ENCODE assay signal across 26 cellular contexts in the genomic region with DNA sequence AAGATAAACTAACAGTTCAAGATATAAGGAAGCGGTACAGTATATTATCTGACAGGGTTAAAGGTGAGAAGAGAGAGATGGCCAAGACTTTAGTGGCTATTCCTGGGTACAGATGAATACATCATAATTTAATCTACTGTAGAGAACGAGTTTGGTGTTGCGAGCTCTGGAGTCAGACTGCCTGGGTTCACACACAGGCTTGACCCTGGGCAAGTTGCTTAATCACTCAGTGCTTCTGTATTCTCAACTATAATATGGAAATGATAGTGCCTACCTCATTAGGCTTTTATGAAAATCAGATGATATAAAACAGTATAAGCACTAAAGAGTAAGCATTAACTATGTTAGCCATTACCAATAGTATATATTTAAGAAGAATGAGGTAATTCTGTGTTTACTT. TPM values are rescaled to one million over a fixed set of nuclear protein-coding genes. Genes with fewer than 3 reads are reported as not detected.
DNase-seq lines count a peak whose midpoint lies in the region; ATAC-seq and TF ChIP-seq lines count a peak whose summit lies in the region.
"Had no signal": no experiment of that assay in that cellular context is flagged by ENCODE, and none has a peak within 500 bp of the region (broad histone marks: within the 10 kb centered on the region; RNA-seq: fewer than 3 reads in every experiment).

No MANE protein-coding gene starts in this region.

- peaks cover 29% of the 10 kb centered on the region for H3K4me1 Mint-ChIP-seq in Caco-2 (ENCODE audit: low read depth, unreplicated experiment)

- H3K9me3 ChIP-seq in Caco-2 (no peaks in the 10 kb centered on the region), parathyroid adenoma (ENCODE audit: control insufficient read depth, low read length) (no peaks in the 10 kb centered on the region)
- H3K9me3 ChIP-seq: breast epithelium, lower lobe of right lung, MG63, sigmoid colon, testis had no signal

- H3K27me3 Mint-ChIP-seq in Caco-2 (ENCODE audit: insufficient read depth, unreplicated experiment) = no peaks in the 10 kb centered on the region

- CTCF ChIA-PET in Caco-2 (lab: Charles Lee) = interaction anchor here (1.6 kb wide), 1 partner anchor 138 kb away, joined by 8 read pairs; no protein-coding TSS in a partner anchor

- H3K79me2 ChIP-seq in parathyroid adenoma = peaks cover 37% of the 10 kb centered on the region

- H3K9ac ChIP-seq in parathyroid adenoma = no peak overlapping the region

- no peaks in the 10 kb centered on the region for H3K27me3 ChIP-seq in Caco-2 (replicated peaks; ENCODE audit: control insufficient read depth, insufficient read depth, low read length)
- no peaks in the 10 kb centered on the region for H3K27me3 ChIP-seq in parathyroid adenoma (ENCODE audit: control insufficient read depth, insufficient read depth, low read length)
- H3K27me3 ChIP-seq: breast epithelium, MG63, testis had no signal

- TF ChIP-seq CTCF in Caco-2 (IDR thresholded peaks at IDR 0.05; ENCODE audit: insufficient read depth in 1 of 2, low read depth in 1 of 2, low read length in 1 of 2, severe bottlenecking in 1 of 2, unreplicated experiment in 1 of 2) (no peak), parathyroid adenoma (IDR thresholded peaks at IDR 0.05) (no peak)

- peak overlapping the region; percentile 18 for H3K27ac Mint-ChIP-seq in Caco-2 (ENCODE audit: unreplicated experiment)
- H3K27ac Mint-ChIP-seq: CD8-positive, alpha-beta memory T cell; dendritic cell treated with granulocyte-macrophage colony-stimulating factor and Interleukin-4, amounts not matched to agents 40 ng/mL and 50 ng/mL, for 4 days; IgD-negative memory B cell had no signal

- no peaks in the 10 kb centered on the region for H3K36me3 ChIP-seq in Caco-2 (ENCODE audit: control insufficient read depth, insufficient read depth, low read length)
- H3K36me3 ChIP-seq in parathyroid adenoma (ENCODE audit: control insufficient read depth, insufficient read depth, low read length) = no peaks in the 10 kb centered on the region
- H3K36me3 ChIP-seq: breast epithelium, lower lobe of right lung, MG63, sigmoid colon had no signal

- H2AFZ ChIP-seq in parathyroid adenoma = no peak overlapping the region

- intact Hi-C loops in Caco-2 (cut with micrococcal nuclease; ENCODE audit: unreplicated experiment) = loop anchor here (5.0 kb wide), 2 partner anchors 89 to 129 kb away; no protein-coding TSS in a partner anchor

- H3K36me3 Mint-ChIP-seq in Caco-2 (ENCODE audit: insufficient read depth, unreplicated experiment) = peaks cover 57% of the 10 kb centered on the region
- H3K36me3 Mint-ChIP-seq: IgD-negative memory B cell had no signal

- H3K4me3 ChIP-seq in Caco-2 (ENCODE audit: low read depth, low read length) (no peak overlapping the region), parathyroid adenoma (ENCODE audit: low read depth, low read length) (peak overlapping the region; percentile 20)
- H3K4me3 ChIP-seq: breast epithelium, lower lobe of right lung, MG63, sigmoid colon, testis had no signal

- H3K4me2 ChIP-seq in parathyroid adenoma (ENCODE audit: low read length) = peak overlapping the region; percentile 32

- DNase-seq in Caco-2 (no peak), NCI-H526 (lab: John Stamatoyannopoulos, UW) (peak; percentile 44 to 69), caudate nucleus (lab: John Stamatoyannopoulos, UW) (no peak)
- DNase-seq: activated CD4-positive, alpha-beta T cell treated with anti-CD3 and anti-CD28 coated beads, Interleukin-2, amount 50 U/mL, for 4 hours; activated effector memory CD4-positive, alpha-beta T cell treated with anti-CD3 and anti-CD28 coated beads, Interleukin-2, amount 50 U/mL, for 16 hours; CD8-positive, alpha-beta memory T cell; DND-41; foreskin fibroblast; HCEC 1CT; lower lobe of right lung; MG63; NCI-H1436 treated with DMSO at 0.1 percent for 48 hours; NCI-H2171; NCI-H748 treated with DMSO at 0.1 percent for 48 hours; Right ventricle myocardium superior; sigmoid colon; testis had no signal

- H3K9me3 Mint-ChIP-seq in Caco-2 (ENCODE audit: unreplicated experiment) = no peaks in the 10 kb centered on the region
- H3K9me3 Mint-ChIP-seq: dendritic cell treated with granulocyte-macrophage colony-stimulating factor and Interleukin-4, amounts not matched to agents 40 ng/mL and 50 ng/mL, for 4 days had no signal

- no TSS peak for BruUV-seq in Caco-2 (replicated peaks; lab: Mats Ljungman, UMichigan)

- POLR2A ChIA-PET in Caco-2 (lab: Charles Lee) = interaction anchor here (0.6 to 1.0 kb wide), 2 partner anchors 121 to 908 kb away, joined by 3 read pairs; no protein-coding TSS in a partner anchor

- ATAC-seq in HG03039 (IDR thresholded peaks at IDR 0.05; ENCODE audit: unreplicated experiment) = no peak
- ATAC-seq in GM21619 (IDR thresholded peaks at IDR 0.05; ENCODE audit: unreplicated experiment) = no peak
- ATAC-seq in GM19324 (IDR thresholded peaks at IDR 0.05; ENCODE audit: low FRiP score, unreplicated experiment) = no peak
- no peak for ATAC-seq in SK-N-SH treated with all-trans-retinoic acid at 6 μM for 48 hours
- ATAC-seq: lower lobe of right lung had no signal

- H3K4me1 ChIP-seq in Caco-2 (peaks cover 47% of the 10 kb centered on the region), parathyroid adenoma (peaks cover 34% of the 10 kb centered on the region)
- H3K4me1 ChIP-seq: breast epithelium had no signal

- H3K27ac ChIP-seq in caudate nucleus (ENCODE audit: low read depth, low read length) (peak overlapping the region; percentile 26), parathyroid adenoma (peak overlapping the region; percentile 50)
- H3K27ac ChIP-seq: breast epithelium, lower lobe of right lung, sigmoid colon, testis, VCaP had no signal

- peak overlapping the region; percentile 77 for H3K4me3 Mint-ChIP-seq in Caco-2 (ENCODE audit: unreplicated experiment)
- H3K4me3 Mint-ChIP-seq: dendritic cell treated with granulocyte-macrophage colony-stimulating factor and Interleukin-4, amounts not matched to agents 40 ng/mL and 50 ng/mL, for 4 days; IgD-negative memory B cell had no signal

TF ChIP-seq in SK-N-SH treated with all-trans-retinoic acid at 6 μM for 48 hours, 23 proteins besides CTCF, POLR2A, EP300 and RAD21 (continues in another document):
- TF ChIP-seq PPARA (CRISPR knock-in tag; IDR thresholded peaks at IDR 0.05; ENCODE audit: borderline replicate concordance) (no peak), ZNF70 (CRISPR knock-in tag; IDR thresholded peaks at IDR 0.05) (no peak), GLIS3 (CRISPR knock-in tag; IDR thresholded peaks at IDR 0.05) (no peak), BACH2 (CRISPR knock-in tag; IDR thresholded peaks at IDR 0.05; ENCODE audit: borderline replicate concordance) (no peak), TCF4 (CRISPR knock-in tag; IDR thresholded peaks at IDR 0.05; ENCODE audit: borderline replicate concordance) (no peak), OSR1 (CRISPR knock-in tag; IDR thresholded peaks at IDR 0.05) (no peak), ESRRG (CRISPR knock-in tag; IDR thresholded peaks at IDR 0.05) (no peak), ARNTL (CRISPR knock-in tag; IDR thresholded peaks at IDR 0.05; ENCODE audit: borderline replicate concordance, low read depth) (no peak), ZFP3 (CRISPR knock-in tag; IDR thresholded peaks at IDR 0.05) (no peak), ZNF565 (CRISPR knock-in tag; conservative IDR thresholded peaks at IDR 0.05; ENCODE audit: low read depth) (no peak)
- TF ChIP-seq, protein P1, sequence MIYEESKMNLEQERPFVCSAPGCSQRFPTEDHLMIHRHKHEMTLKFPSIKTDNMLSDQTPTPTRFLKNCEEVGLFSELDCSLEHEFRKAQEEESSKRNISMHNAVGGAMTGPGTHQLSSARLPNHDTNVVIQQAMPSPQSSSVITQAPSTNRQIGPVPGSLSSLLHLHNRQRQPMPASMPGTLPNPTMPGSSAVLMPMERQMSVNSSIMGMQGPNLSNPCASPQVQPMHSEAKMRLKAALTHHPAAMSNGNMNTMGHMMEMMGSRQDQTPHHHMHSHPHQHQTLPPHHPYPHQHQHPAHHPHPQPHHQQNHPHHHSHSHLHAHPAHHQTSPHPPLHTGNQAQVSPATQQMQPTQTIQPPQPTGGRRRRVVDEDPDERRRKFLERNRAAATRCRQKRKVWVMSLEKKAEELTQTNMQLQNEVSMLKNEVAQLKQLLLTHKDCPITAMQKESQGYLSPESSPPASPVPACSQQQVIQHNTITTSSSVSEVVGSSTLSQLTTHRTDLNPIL (CRISPR knock-in tag; IDR thresholded peaks at IDR 0.05; ENCODE audit: low read depth) = no peak
- TF ChIP-seq, protein P2, sequence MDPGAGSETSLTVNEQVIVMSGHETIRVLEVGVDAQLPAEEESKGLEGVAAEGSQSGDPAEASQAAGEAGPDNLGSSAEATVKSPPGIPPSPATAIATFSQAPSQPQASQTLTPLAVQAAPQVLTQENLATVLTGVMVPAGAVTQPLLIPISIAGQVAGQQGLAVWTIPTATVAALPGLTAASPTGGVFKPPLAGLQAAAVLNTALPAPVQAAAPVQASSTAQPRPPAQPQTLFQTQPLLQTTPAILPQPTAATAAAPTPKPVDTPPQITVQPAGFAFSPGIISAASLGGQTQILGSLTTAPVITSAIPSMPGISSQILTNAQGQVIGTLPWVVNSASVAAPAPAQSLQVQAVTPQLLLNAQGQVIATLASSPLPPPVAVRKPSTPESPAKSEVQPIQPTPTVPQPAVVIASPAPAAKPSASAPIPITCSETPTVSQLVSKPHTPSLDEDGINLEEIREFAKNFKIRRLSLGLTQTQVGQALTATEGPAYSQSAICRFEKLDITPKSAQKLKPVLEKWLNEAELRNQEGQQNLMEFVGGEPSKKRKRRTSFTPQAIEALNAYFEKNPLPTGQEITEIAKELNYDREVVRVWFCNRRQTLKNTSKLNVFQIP (CRISPR knock-in tag; IDR thresholded peaks at IDR 0.05; ENCODE audit: borderline replicate concordance, low read depth) = no peak

RNA-seq across cellular contexts. Expression of a gene that starts 3.5 kb away (rescaled TPM):
- total RNA-seq in Caco-2 (2022) = 145 and 151 TPM in 2 replicates

Comparison
In these comparisons a context has a peak if more than half of its experiments do, and no peak if none do; other contexts are left out.
1. DNase-seq: peak in NCI-H526 (2 of 2); none in Caco-2 (0 of 2) and caudate nucleus (0 of 61).